In the genomic region with DNA sequence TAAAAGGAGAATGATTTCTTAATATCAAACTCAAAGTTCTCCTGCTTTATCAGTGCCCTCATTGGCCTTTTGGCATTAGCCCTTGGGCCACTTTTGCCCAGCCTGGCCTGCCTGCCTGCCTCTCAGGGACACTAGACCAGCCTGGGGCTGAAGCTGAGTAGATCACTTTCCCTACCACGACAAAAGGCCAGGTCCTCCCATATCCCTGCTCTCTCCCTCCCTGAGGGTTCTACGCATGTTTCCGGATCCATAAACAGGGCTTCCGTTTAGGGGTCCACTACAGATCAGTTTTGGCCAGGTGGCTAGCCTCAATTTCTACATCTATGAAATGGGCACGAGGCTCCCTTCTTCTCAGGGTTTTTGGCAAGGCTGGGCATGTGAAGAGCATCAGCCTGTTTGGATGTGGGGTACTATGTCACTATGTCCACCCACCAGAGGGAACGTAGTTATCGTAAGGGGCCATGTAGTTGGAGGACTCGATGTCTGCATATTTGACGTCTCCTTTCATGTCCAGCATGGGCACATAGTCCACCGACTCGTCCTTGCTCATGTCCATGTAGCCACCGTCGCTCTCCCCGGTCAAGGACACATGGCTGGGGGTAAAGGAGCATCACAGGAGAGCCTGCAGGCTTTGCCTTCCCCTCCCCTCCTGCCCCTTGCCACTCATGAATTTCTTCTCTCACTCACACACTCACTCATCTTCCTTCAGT, we compare ENCODE assay signal across 24 cellular contexts. TPM values are rescaled to one million over a fixed set of nuclear protein-coding genes. Genes with fewer than 3 reads are reported as not detected.
DNase-seq lines count a peak whose midpoint lies in the region; ATAC-seq and TF ChIP-seq lines count a peak whose summit lies in the region.
"Had no signal": no experiment of that assay in that cellular context is flagged by ENCODE, and none has a peak within 500 bp of the region (broad histone marks: within the 10 kb centered on the region; RNA-seq: fewer than 3 reads in every experiment).

No MANE protein-coding gene starts in this region.

- intact Hi-C loops in cardiac septum (cut with DNase I): no loop called here
- intact Hi-C loops in left cardiac atrium (cut with DNase I): no loop called here
- intact Hi-C loops in ascending aorta (cut with DNase I): no loop called here

- no peaks in the 10 kb centered on the region for H3K36me3 Mint-ChIP-seq in type B pancreatic cell

- H2BK120ac ChIP-seq in mesenchymal stem cell (ENCODE audit: low read depth, low read length): no peak overlapping the region

- peaks cover 4% of the 10 kb centered on the region for H3K27me3 Mint-ChIP-seq in type B pancreatic cell
- H3K27me3 Mint-ChIP-seq: activated CD4-positive, alpha-beta T cell treated with anti-CD3 and anti-CD28 coated beads, Interleukin-2, amount 10 ng/mL, durations not matched to agents 7 days and 5 days had no signal

- H4K8ac ChIP-seq in mesenchymal stem cell (ENCODE audit: low read length): no peak overlapping the region

- peaks cover 99 to 100% of the 10 kb centered on the region in 2 donors for H3K36me3 ChIP-seq in ascending aorta
- peaks cover 94 to 99% of the 10 kb centered on the region in 2 experiments for H3K36me3 ChIP-seq in mesenchymal stem cell (ENCODE audit: control insufficient read depth in 1 of 2, insufficient read depth in 2 of 2, low read depth in 1 of 2, low read length in 2 of 2)
- H3K36me3 ChIP-seq: gastrocnemius medialis had no signal

- H3K27me3 ChIP-seq in ascending aorta (no peaks in the 10 kb centered on the region), mesenchymal stem cell (ENCODE audit: control insufficient read depth in 1 of 2, insufficient read depth in 1 of 2, low read length in 2 of 2) (no peaks in the 10 kb centered on the region)
- H3K27me3 ChIP-seq: adrenal gland, dorsolateral prefrontal cortex, gastrocnemius medialis had no signal

- no peak overlapping the region for H2AK5ac ChIP-seq in mesenchymal stem cell (ENCODE audit: low read length, severe bottlenecking)

- no peak overlapping the region for H2BK12ac ChIP-seq in mesenchymal stem cell (ENCODE audit: low read length in 2 of 2)

- H3K4ac ChIP-seq in mesenchymal stem cell (ENCODE audit: low read depth in 1 of 2, low read length in 2 of 2): no peak overlapping the region

- peaks cover 4% of the 10 kb centered on the region for H3K4me1 Mint-ChIP-seq in type B pancreatic cell (ENCODE audit: unreplicated experiment)
- H3K4me1 Mint-ChIP-seq: mesothelial cell of epicardium, neural crest cell had no signal

- peaks cover 5% of the 10 kb centered on the region for H3K79me1 ChIP-seq in mesenchymal stem cell (replicated peaks; ENCODE audit: low read length, poor library complexity, severe bottlenecking)

- H3K14ac ChIP-seq in mesenchymal stem cell (ENCODE audit: low read length in 2 of 2): no peak overlapping the region

- 99% methylated on average over 14 of the region's 14 CpGs for WGBS in mesenchymal stem cell

- peak overlapping the region; percentile 15 for H3K27ac Mint-ChIP-seq in type B pancreatic cell
- H3K27ac Mint-ChIP-seq: activated CD4-positive, alpha-beta T cell treated with anti-CD3 and anti-CD28 coated beads, Interleukin-2, amount 10 ng/mL, durations not matched to agents 7 days and 5 days; mesothelial cell of epicardium had no signal

- H3K4me3 ChIP-seq in ascending aorta (no peak overlapping the region), mesenchymal stem cell (ENCODE audit: insufficient read depth in 1 of 2, low read depth in 1 of 2, low read length in 2 of 2) (no peak overlapping the region)
- H3K4me3 ChIP-seq: adrenal gland, dorsolateral prefrontal cortex, gastrocnemius medialis, PC-9, psoas muscle had no signal

- peak; percentile 31 for DNase-seq in cardiac septum (ENCODE audit: low spot score)
- DNase-seq in left cardiac atrium: no peak
- DNase-seq in ascending aorta (ENCODE audit: low spot score in 2 of 2): peak in 1 of 2 donors; percentile 53
- DNase-seq in mesenchymal stem cell: no peak
- DNase-seq in type B pancreatic cell (ENCODE audit: extremely low spot score, unreplicated experiment): no peak
- DNase-seq in EL: no peak
- no peak for DNase-seq in central memory CD4-positive, alpha-beta T cell
- DNase-seq: activated effector memory CD4-positive, alpha-beta T cell treated with anti-CD3 and anti-CD28 coated beads, Interleukin-2, amount 50 U/mL, for 16 hours; gastrocnemius medialis; NCI-H1930; NCI-H774; psoas muscle; stimulated activated CD4-positive, alpha-beta T cell treated with anti-CD3 and anti-CD28 coated beads, Interleukin-4, amount 100 ng/mL, for 4 hours had no signal

- H3K18ac ChIP-seq in mesenchymal stem cell (ENCODE audit: low read depth in 1 of 2, low read length in 2 of 2): no peak overlapping the region

- H3K23ac ChIP-seq in mesenchymal stem cell (ENCODE audit: low read length in 2 of 2): no peak overlapping the region

- H3K9ac ChIP-seq in mesenchymal stem cell (ENCODE audit: low read length): peak overlapping the region; percentile 36

- H2BK5ac ChIP-seq in mesenchymal stem cell (ENCODE audit: low read depth, low read length, poor library complexity, severe bottlenecking): no peak overlapping the region

- H3K4me1 ChIP-seq in ascending aorta (no peaks in the 10 kb centered on the region), mesenchymal stem cell (ENCODE audit: control insufficient read depth, insufficient read depth, low read depth, low read length) (peaks cover 3% of the 10 kb centered on the region)
- H3K4me1 ChIP-seq: adrenal gland, gastrocnemius medialis, psoas muscle had no signal

- H3K27ac ChIP-seq in ascending aorta (peak overlapping the region; percentile 12 to 13), mesenchymal stem cell (ENCODE audit: low read length, poor library complexity, severe bottlenecking) (no peak overlapping the region)
- H3K27ac ChIP-seq: adrenal gland, C4-2B, PC-9, psoas muscle had no signal

- H3K4me3 Mint-ChIP-seq in type B pancreatic cell: no peak overlapping the region
- H3K4me3 Mint-ChIP-seq: activated CD4-positive, alpha-beta T cell treated with anti-CD3 and anti-CD28 coated beads, Interleukin-2, amount 10 ng/mL, durations not matched to agents 7 days and 5 days; mesothelial cell of epicardium; neural crest cell had no signal

- H2BK15ac ChIP-seq in mesenchymal stem cell (ENCODE audit: low read depth, poor library complexity, severe bottlenecking): no peak overlapping the region

- H3K4me2 ChIP-seq in mesenchymal stem cell (ENCODE audit: low read length, poor library complexity, severe bottlenecking): no peak overlapping the region
- H3K4me2 ChIP-seq: PC-9 had no signal

- ATAC-seq in left cardiac atrium (no peak), GM19397 (IDR thresholded peaks at IDR 0.05; ENCODE audit: unreplicated experiment) (no peak)
- ATAC-seq: gastrocnemius medialis had no signal

- H3K9me3 ChIP-seq in ascending aorta (no peaks in the 10 kb centered on the region), mesenchymal stem cell (ENCODE audit: control insufficient read depth, low read length) (no peaks in the 10 kb centered on the region)
- H3K9me3 ChIP-seq: adrenal gland, gastrocnemius medialis, psoas muscle had no signal

- no peak overlapping the region for H2AFZ ChIP-seq in mesenchymal stem cell (ENCODE audit: low read depth, low read length)
- H2AFZ ChIP-seq: PC-9 had no signal

- TF ChIP-seq CTCF in ascending aorta (IDR thresholded peaks at IDR 0.05) (no peak), type B pancreatic cell (conservative IDR thresholded peaks at IDR 0.05) (no peak)

- H4K91ac ChIP-seq in mesenchymal stem cell (ENCODE audit: low read length): no peak overlapping the region

- H3K9me3 Mint-ChIP-seq in type B pancreatic cell: no peaks in the 10 kb centered on the region
- H3K9me3 Mint-ChIP-seq: activated CD4-positive, alpha-beta T cell treated with anti-CD3 and anti-CD28 coated beads, Interleukin-2, amount 10 ng/mL, durations not matched to agents 7 days and 5 days; mesothelial cell of epicardium; neural crest cell had no signal

RNA-seq across cellular contexts. Expression of a gene that starts 34.0 kb away (rescaled TPM):
- total RNA-seq in cardiac septum (54.6 TPM), left cardiac atrium (10 to 100 TPM; 62.9 to 68.3 TPM), ascending aorta (341 TPM), type B pancreatic cell (ENCODE audit: low replicate concordance) (3.3 and 74.8 TPM in 2 replicates)
- polyA plus RNA-seq in mesenchymal stem cell (2013, experiment 1 of 2): 203 TPM
- polyA plus RNA-seq in mesenchymal stem cell (2013, experiment 2 of 2): 211 TPM
- total RNA-seq: PC-9 had no signal

RNA-seq across cellular contexts. Expression of a gene that starts 35.2 kb away (rescaled TPM):
- total RNA-seq in cardiac septum: 11.9 TPM
- total RNA-seq in left cardiac atrium: 10 to 100 TPM; 18.3 to 41.6 TPM
- 70.9 TPM for total RNA-seq in ascending aorta
- polyA plus RNA-seq in mesenchymal stem cell (2013, experiment 1 of 2): 0.06 TPM
- polyA plus RNA-seq in mesenchymal stem cell (2013, experiment 2 of 2): 0.12 TPM
- 1.6 and 4.0 TPM in 2 replicates for total RNA-seq in type B pancreatic cell (ENCODE audit: low replicate concordance)
- total RNA-seq: bronchial epithelial cell, neural crest cell had no signal

RNA-seq across cellular contexts. Expression of a gene that starts 45.0 kb away (rescaled TPM):
- total RNA-seq in cardiac septum (0.16 TPM), left cardiac atrium (not detected), ascending aorta (not detected), type B pancreatic cell (ENCODE audit: low replicate concordance) (5.0 and 13.4 TPM in 2 replicates)
- 0.08 TPM for polyA plus RNA-seq in mesenchymal stem cell (2013, experiment 1 of 2)
- 0.03 TPM for polyA plus RNA-seq in mesenchymal stem cell (2013, experiment 2 of 2)
- total RNA-seq: activated CD4-positive, alpha-beta T cell treated with anti-CD3 and anti-CD28 coated beads, Interleukin-2, amount 10 ng/mL, durations not matched to agents 7 days and 5 days; bronchial epithelial cell; G401; neural crest cell; PC-9; psoas muscle; T-helper 1 cell treated with Interleukin-12 subunit alpha and Interleukin-12 subunit beta and Interleukin-4 antibody, amounts not matched to agents 30 ng/mL and 1 ng/mL, for 36 hours had no signal
